8 cellular contexts compared by ENCODE assay signal in the genomic region with DNA sequence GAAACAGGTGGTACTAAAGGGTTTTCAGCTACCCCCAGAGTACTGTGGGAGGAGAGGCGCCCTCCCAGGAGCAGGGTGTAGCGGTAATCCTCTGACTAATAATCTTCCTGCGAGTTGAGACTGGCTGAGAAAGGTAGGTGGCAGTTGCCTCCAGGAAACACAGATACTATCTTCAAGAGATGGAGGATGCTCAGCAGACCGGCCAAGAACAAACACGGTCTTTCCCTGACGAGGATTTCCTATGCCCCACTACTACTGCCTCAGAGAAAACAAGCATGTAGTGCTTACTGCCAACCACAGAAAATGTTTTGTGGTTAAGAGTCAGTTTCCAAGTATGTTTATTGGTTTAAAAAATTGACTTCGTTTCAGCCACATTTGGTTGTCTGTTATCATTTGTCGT. TPM values are rescaled to one million over a fixed set of nuclear protein-coding genes. Genes with fewer than 3 reads are reported as not detected.
DNase-seq lines count a peak whose midpoint lies in the region; ATAC-seq and TF ChIP-seq lines count a peak whose summit lies in the region.

No MANE protein-coding gene starts in this region.

- H3K23ac ChIP-seq in H9 (ENCODE audit: insufficient read length, low read depth, low read length) = no peak overlapping the region

- H3K36me3 Mint-ChIP-seq in H9 (ENCODE audit: insufficient read depth in 1 of 3, low read depth in 3 of 3) = 0 out of 7 replicates have a peak, but pooled peaks cover 0 to 2% (median 0%) of the 10 kb centered on the region in 3 experiments

- no peak overlapping the region for H2BK5ac ChIP-seq in H9 (ENCODE audit: insufficient read length, low read length)

- no peak overlapping the region for H4K5ac ChIP-seq in H9 (ENCODE audit: insufficient read length, low read depth, low read length)

- H3K27me3 ChIP-seq in SJCRH30 = no peaks in the 10 kb centered on the region
- H3K27me3 ChIP-seq in H9 (ENCODE audit: insufficient read depth, low read length) = no peaks in the 10 kb centered on the region

- H2AFZ ChIP-seq in H9 (ENCODE audit: low read length) = no peak overlapping the region

- H2BK12ac ChIP-seq in H9 (ENCODE audit: insufficient read length, low read depth, low read length) = no peak overlapping the region

- H3K4me3 Mint-ChIP-seq in H9 = no peak overlapping the region

- H3K4me1 ChIP-seq in SJCRH30 (peaks cover 16% of the 10 kb centered on the region), H9 (ENCODE audit: insufficient read depth, low read length) (peaks cover 2% of the 10 kb centered on the region; the same call in 1 of the 2 replicates)

- H2BK15ac ChIP-seq in H9 (ENCODE audit: low read depth, low read length) = no peak overlapping the region

- no peak overlapping the region for H3K9ac ChIP-seq in H9 (ENCODE audit: extremely low read depth, insufficient read length, low read length)

- H3K14ac ChIP-seq in H9 (ENCODE audit: insufficient read depth, low read length) = no peak overlapping the region

- H3K79me2 ChIP-seq in H9 (ENCODE audit: insufficient read depth, low read length) = no peaks in the 10 kb centered on the region

- H2AK5ac ChIP-seq in H9 (ENCODE audit: insufficient read length, low read length) = no peak overlapping the region

- no peak overlapping the region for H3K18ac ChIP-seq in H9 (ENCODE audit: insufficient read length, low read depth, low read length)

- no CpG with 5 or more reads among the region's 8 CpGs for WGBS in H9 (ENCODE audit: extremely low coverage, insufficient read length, low lambda C conversion rate)

- no peak overlapping the region for H3K27ac Mint-ChIP-seq in H9

- H3K9me3 ChIP-seq in SJCRH30 (replicated peaks) (no peaks in the 10 kb centered on the region), H9 (ENCODE audit: control insufficient read depth, low read depth, low read length) (no peaks in the 10 kb centered on the region)

- H2BK120ac ChIP-seq in H9 (ENCODE audit: low read depth, low read length, poor library complexity, severe bottlenecking) = no peak overlapping the region

- no peak overlapping the region for H3K4ac ChIP-seq in H9 (ENCODE audit: low read depth, low read length)

- H3K4me1 Mint-ChIP-seq in H9 = peaks cover 4 to 13% of the 10 kb centered on the region in 2 experiments

- H3K9me3 Mint-ChIP-seq in H9 = no peaks in the 10 kb centered on the region

- TF ChIP-seq CTCF in H9 (conservative IDR thresholded peaks at IDR 0.05) = no peak

- H3K79me1 ChIP-seq in H9 (ENCODE audit: insufficient read depth, low read depth, low read length, poor library complexity, severe bottlenecking) = no peaks in the 10 kb centered on the region

- H4K20me1 ChIP-seq in H9 (ENCODE audit: control insufficient read depth, insufficient read depth, insufficient read length) = no peaks in the 10 kb centered on the region

- peak overlapping the region; percentile 16; the same call in 1 of the 2 replicates for H3K27ac ChIP-seq in SJCRH30
- no peak overlapping the region for H3K27ac ChIP-seq in H9 (ENCODE audit: insufficient read length, low read depth, low read length)

- H3K4me3 ChIP-seq in SJCRH30 = no peak overlapping the region

- no peaks in the 10 kb centered on the region for H3K27me3 Mint-ChIP-seq in H9 (ENCODE audit: low read depth)

- DNase-seq in SJCRH30 = peak; percentile 48 to 56
- DNase-seq in amniotic epithelial cell (ENCODE audit: low read depth) = peak; percentile 97
- DNase-seq in renal cortical epithelial cell (ENCODE audit: low read depth) = peak; percentile 67
- no peak for DNase-seq in H9
- no peak for DNase-seq in NCI-H2196 (lab: John Stamatoyannopoulos, UW; ENCODE audit: unreplicated experiment)

- no peak overlapping the region for H2BK20ac ChIP-seq in H9 (ENCODE audit: low read depth, low read length, poor library complexity, severe bottlenecking)

- no peak overlapping the region for H3T11ph ChIP-seq in H9 (ENCODE audit: low read length)

- no peak overlapping the region for H4K8ac ChIP-seq in H9 (replicated peaks; ENCODE audit: insufficient read length, low read depth, low read length)

- no peak overlapping the region for H3K4me2 ChIP-seq in H9 (ENCODE audit: insufficient read depth, insufficient read length, low read length)

- ATAC-seq in GM18498 (IDR thresholded peaks at IDR 0.05; ENCODE audit: unreplicated experiment) (peak; percentile 97), HG02759 (IDR thresholded peaks at IDR 0.05; ENCODE audit: unreplicated experiment) (peak; percentile 88), GM19328 (IDR thresholded peaks at IDR 0.05; ENCODE audit: unreplicated experiment) (no peak)

- H4K91ac ChIP-seq in H9 (ENCODE audit: insufficient read length, low read depth, low read length) = no peak overlapping the region

- no peaks in the 10 kb centered on the region for H3K36me3 ChIP-seq in SJCRH30

- no peak overlapping the region for H3K56ac ChIP-seq in H9 (ENCODE audit: insufficient read length, low read depth, low read length)

- no peaks in the 10 kb centered on the region for H3K23me2 ChIP-seq in H9 (ENCODE audit: insufficient read length, low read depth, low read length, poor library complexity, severe bottlenecking)

RNA-seq across cellular contexts. Expression of gene C6orf89, which starts 26.8 kb away (rescaled TPM):
- 17.0 and 18.5 TPM in 2 replicates for total RNA-seq in SJCRH30 (2014; rRNA removed; shearing (Covaris generic))
- total RNA-seq in renal cortical epithelial cell (41.5 and 48.2 TPM in 2 replicates), H9 (2021) (11.8 and 12.7 TPM in 2 replicates)

RNA-seq across cellular contexts. Expression of gene PPIL1, which starts 38.0 kb away (rescaled TPM):
- 75.2 and 77.8 TPM in 2 replicates for total RNA-seq in SJCRH30 (2014; rRNA removed; shearing (Covaris generic))
- total RNA-seq in renal cortical epithelial cell (29.6 and 50.5 TPM in 2 replicates), H9 (2021) (87.8 and 88.3 TPM in 2 replicates)

RNA-seq across cellular contexts. Expression of gene PI16, which starts 42.0 kb away (rescaled TPM):
- total RNA-seq in SJCRH30 (2014; rRNA removed; shearing (Covaris generic)) = not detected in 2 replicates
- not detected in 2 replicates for total RNA-seq in renal cortical epithelial cell
- not detected in 2 replicates for total RNA-seq in H9 (2021)

Comparison
In these comparisons a context has a peak if more than half of its experiments do, and no peak if none do; other contexts are left out.
1. DNase-seq: peak in SJCRH30 (2 of 2), amniotic epithelial cell (single experiment) and renal cortical epithelial cell (single experiment); none in H9 (single experiment) and NCI-H2196 (single experiment).